ENCODE assay signal across 1 cellular context in the genomic region with DNA sequence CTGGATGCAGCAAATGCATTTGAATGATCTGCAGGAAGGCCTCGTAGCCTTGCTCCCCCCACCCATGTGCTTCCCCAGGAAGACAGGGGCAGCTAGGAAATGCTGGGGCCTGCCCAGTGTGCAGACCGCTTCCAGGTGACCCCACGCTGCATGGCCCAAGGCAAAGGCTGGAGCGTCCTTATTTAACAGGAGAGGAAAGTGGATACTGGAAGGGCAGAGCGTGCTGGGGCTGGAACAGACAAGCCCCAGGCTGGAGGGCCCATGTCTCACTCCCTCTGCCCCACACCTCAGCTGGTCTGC.
TF ChIP-seq lines count a peak whose summit lies in the region.

No MANE protein-coding gene starts in this region.

TF ChIP-seq in A549, 52 proteins besides CTCF, POLR2A, EP300 and RAD21:
- no peak for TF ChIP-seq SREBF2 (IDR thresholded peaks at IDR 0.05)
- TF ChIP-seq, protein P1, sequence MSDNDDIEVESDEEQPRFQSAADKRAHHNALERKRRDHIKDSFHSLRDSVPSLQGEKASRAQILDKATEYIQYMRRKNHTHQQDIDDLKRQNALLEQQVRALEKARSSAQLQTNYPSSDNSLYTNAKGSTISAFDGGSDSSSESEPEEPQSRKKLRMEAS (IDR thresholded peaks at IDR 0.05) = peak; percentile 4; the same call in 1 of the 2 replicates
- peak; percentile 86; the same call in 1 of the 2 replicates for TF ChIP-seq HOXB13 (CRISPR knock-in tag; IDR thresholded peaks at IDR 0.05; ENCODE audit: low read depth)
